Comparison of ENCODE assay signal across 30 cellular contexts in the genomic region with DNA sequence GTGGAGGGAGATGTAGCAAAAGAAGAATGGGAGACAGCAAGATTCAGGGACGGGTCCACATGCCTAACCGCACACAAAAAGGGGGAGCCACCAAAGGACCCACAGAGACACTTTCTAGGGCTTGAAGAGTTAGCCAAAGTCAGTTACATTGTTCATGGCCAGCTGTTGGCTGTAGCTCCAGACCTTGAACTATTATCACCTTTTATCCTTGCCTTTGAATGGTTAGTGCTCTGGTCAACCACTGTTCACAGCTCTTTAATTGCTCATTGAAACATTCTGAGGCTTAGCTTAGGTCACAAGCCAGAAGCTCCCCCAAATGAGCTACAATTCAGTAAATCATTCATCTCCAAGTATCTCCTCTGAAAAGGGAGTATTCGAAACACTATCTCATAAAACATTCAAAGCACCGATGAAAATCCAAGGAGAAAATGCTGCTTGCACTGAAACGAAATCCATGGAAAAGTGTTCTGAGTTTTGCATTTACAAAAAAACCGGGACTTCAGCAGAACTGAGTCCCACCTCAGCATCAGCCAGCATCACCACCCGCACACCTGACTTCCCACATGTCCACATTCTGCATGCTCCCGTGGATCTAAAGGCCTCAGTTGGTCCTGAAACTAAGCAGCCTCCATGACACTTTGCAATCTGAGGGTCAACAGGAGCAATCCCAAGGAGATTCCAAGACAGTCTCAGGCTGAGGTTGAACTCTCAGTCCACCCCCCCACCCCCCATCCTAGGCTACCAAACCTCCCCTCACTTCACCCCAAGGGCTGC. TPM values are rescaled to one million over a fixed set of nuclear protein-coding genes. Genes with fewer than 3 reads are reported as not detected.
DNase-seq lines count a peak whose midpoint lies in the region; ATAC-seq and TF ChIP-seq lines count a peak whose summit lies in the region.
"Had no signal": no experiment of that assay in that cellular context is flagged by ENCODE, and none has a peak within 500 bp of the region (broad histone marks: within the 10 kb centered on the region; RNA-seq: fewer than 3 reads in every experiment).

No MANE protein-coding gene starts in this region.

- H4K5ac ChIP-seq in mesendoderm (ENCODE audit: low read length) = no peak overlapping the region

- H2AK5ac ChIP-seq in mesendoderm (ENCODE audit: low read length) = no peak overlapping the region

- no peak overlapping the region; the same call in 2 of the 3 replicates for H3K4me3 Mint-ChIP-seq in GM23338
- H3K4me3 Mint-ChIP-seq: activated CD4-positive, alpha-beta T cell treated with anti-CD3 and anti-CD28 coated beads for 36 hours; activated naive CD8-positive, alpha-beta T cell; dendritic cell treated with granulocyte-macrophage colony-stimulating factor and Interleukin-4, amounts not matched to agents 40 ng/mL and 50 ng/mL, for 4 days; T-helper 2 cell treated with Interferon-gamma antibody and Interleukin-4, amounts not matched to agents 5 μg/mL and 100 μg/mL, for 36 hours had no signal

- peaks cover 7% of the 10 kb centered on the region; the same call in 2 of the 3 replicates for H3K36me3 Mint-ChIP-seq in GM23338 (ENCODE audit: low read depth)
- H3K36me3 Mint-ChIP-seq: activated naive CD8-positive, alpha-beta T cell had no signal

- H3K4me1 Mint-ChIP-seq in GM23338 = peaks cover 50% of the 10 kb centered on the region

- ATAC-seq in GM23338 (no peak), HG03342 (IDR thresholded peaks at IDR 0.05; ENCODE audit: unreplicated experiment) (no peak), HG02623 (IDR thresholded peaks at IDR 0.05; ENCODE audit: unreplicated experiment) (no peak), HG02798 (IDR thresholded peaks at IDR 0.05; ENCODE audit: poor library complexity, unreplicated experiment) (no peak)
- ATAC-seq: activated CD4-positive, alpha-beta T cell treated with anti-CD3 and anti-CD28 coated beads for 36 hours; lower lobe of right lung; psoas muscle had no signal

- H3F3A ChIP-seq in GM23338 (replicated peaks; ENCODE audit: low read depth) = peaks cover 11% of the 10 kb centered on the region; the same call in 1 of the 2 replicates

- H3K27ac Mint-ChIP-seq in GM23338 = no peak overlapping the region
- H3K27ac Mint-ChIP-seq: activated CD4-positive, alpha-beta T cell treated with anti-CD3 and anti-CD28 coated beads for 36 hours; activated naive CD8-positive, alpha-beta T cell; dendritic cell treated with granulocyte-macrophage colony-stimulating factor and Interleukin-4, amounts not matched to agents 40 ng/mL and 50 ng/mL, for 4 days; T-helper 2 cell treated with Interferon-gamma antibody and Interleukin-4, amounts not matched to agents 5 μg/mL and 100 μg/mL, for 36 hours had no signal

- H3K4ac ChIP-seq in mesendoderm (ENCODE audit: low read depth, low read length) = no peak overlapping the region

- H4K8ac ChIP-seq in mesendoderm (ENCODE audit: low read depth, low read length) = no peak overlapping the region

- H3K4me2 ChIP-seq in GM23338 = peak overlapping the region; percentile 43; the same call in 1 of the 2 replicates
- H3K4me2 ChIP-seq in mesendoderm (ENCODE audit: low read length) = no peak overlapping the region
- H3K4me2 ChIP-seq: KMS-11 had no signal

- H3K27me3 ChIP-seq in GM23338 (ENCODE audit: insufficient read depth) (peaks cover 4% of the 10 kb centered on the region; the same call in 1 of the 2 replicates), mesendoderm (ENCODE audit: insufficient read depth, low read length, poor library complexity) (no peaks in the 10 kb centered on the region), stomach smooth muscle (ENCODE audit: control insufficient read depth in 1 of 2, insufficient read depth in 2 of 2, low read length in 2 of 2) (no peaks in the 10 kb centered on the region)

- DNase-seq in GM23338 (ENCODE audit: low spot score) (no peak), coronary artery (ENCODE audit: low spot score) (no peak), mesendoderm (no peak), NCI-H1436 (lab: John Stamatoyannopoulos, UW) (no peak)
- DNase-seq: activated CD4-positive, alpha-beta T cell treated with anti-CD3 and anti-CD28 coated beads for 36 hours; activated T-cell treated with anti-CD3 and anti-CD28 coated beads for 4 hours; anterior cingulate cortex; Calu3; central memory CD4-positive, alpha-beta T cell; DMS79 treated with DMSO at 0.1 percent for 48 hours; GF-D8; HCEC 1CT; islet precursor cell; lower lobe of right lung; MV-4-11; NCI-H1694; NCI-H446 treated with DMSO at 0.1 percent for 48 hours; psoas muscle; small intestine; stimulated activated CD4-positive, alpha-beta T cell treated with anti-CD3 and anti-CD28 coated beads, Interleukin-1b, Interleukin-23, amount 100 ng/mL, for 48 hours had no signal

- peaks cover 5% of the 10 kb centered on the region for H3K79me1 ChIP-seq in mesendoderm (ENCODE audit: low read length)

- no peak overlapping the region for H3K23ac ChIP-seq in mesendoderm (ENCODE audit: low read length)

- no peak overlapping the region for H2BK15ac ChIP-seq in mesendoderm (replicated peaks; ENCODE audit: low read depth)

- no peak overlapping the region for H2BK5ac ChIP-seq in mesendoderm (ENCODE audit: low read length)

- H3K27ac ChIP-seq in GM23338 (ENCODE audit: low read depth) (no peak overlapping the region), coronary artery (peak overlapping the region; percentile 34 to 88), mesendoderm (ENCODE audit: low read depth, low read length) (no peak overlapping the region), stomach smooth muscle (ENCODE audit: low read length) (peak overlapping the region; percentile 97)
- H3K27ac ChIP-seq: C4-2B, KMS-11, lower lobe of right lung, neutrophil, psoas muscle had no signal

- no peak for TF ChIP-seq CTCF in GM23338 (conservative IDR thresholded peaks at IDR 0.05; ENCODE audit: low read depth in 2 of 2)
- TF ChIP-seq CTCF in coronary artery (IDR thresholded peaks at IDR 0.05) = no peak

- H3K27me3 Mint-ChIP-seq in GM23338 (ENCODE audit: insufficient read depth, low read depth, poor library complexity) = peaks cover 15% of the 10 kb centered on the region

- no peak overlapping the region for H2AFZ ChIP-seq in GM23338

- peaks cover 3% of the 10 kb centered on the region; the same call in 2 of the 3 replicates for H3K9me3 Mint-ChIP-seq in GM23338
- H3K9me3 Mint-ChIP-seq: dendritic cell treated with granulocyte-macrophage colony-stimulating factor and Interleukin-4, amounts not matched to agents 40 ng/mL and 50 ng/mL, for 4 days had no signal

- peaks cover 18% of the 10 kb centered on the region for H4K20me1 ChIP-seq in GM23338 (replicated peaks; ENCODE audit: insufficient read depth)

- no peak overlapping the region for H2BK120ac ChIP-seq in mesendoderm (ENCODE audit: low read depth, low read length)

- H3K4me1 ChIP-seq in GM23338 (ENCODE audit: insufficient read depth) = peaks cover 56% of the 10 kb centered on the region
- peaks cover 9% of the 10 kb centered on the region for H3K4me1 ChIP-seq in mesendoderm (ENCODE audit: control insufficient read depth, low read depth, low read length)
- peaks cover 26% of the 10 kb centered on the region for H3K4me1 ChIP-seq in stomach smooth muscle (ENCODE audit: control insufficient read depth, insufficient read depth, low read length)

- peak overlapping the region; percentile 22 for H3K56ac ChIP-seq in mesendoderm (ENCODE audit: low read length)

- no peaks in the 10 kb centered on the region for H3K9me2 ChIP-seq in GM23338 (ENCODE audit: insufficient read depth)

- H3K9me3 ChIP-seq in stomach smooth muscle (ENCODE audit: control insufficient read depth in 2 of 2, low read length in 2 of 2) = peaks cover 0 to 2% of the 10 kb centered on the region in 2 donors
- H3K9me3 ChIP-seq: neutrophil, psoas muscle had no signal

- no CpG with 5 or more reads among the region's 8 CpGs for WGBS in mesendoderm (ENCODE audit: extremely low coverage, insufficient coverage, low lambda C conversion rate)

- H3K4me3 ChIP-seq in GM23338 (no peak overlapping the region), coronary artery (peak overlapping the region; percentile 84), mesendoderm (ENCODE audit: low read length) (no peak overlapping the region), stomach smooth muscle (ENCODE audit: low read length in 2 of 2) (peak overlapping the region; percentile 79 to 99)
- H3K4me3 ChIP-seq: lower lobe of right lung, psoas muscle had no signal

- H3K18ac ChIP-seq in mesendoderm (ENCODE audit: low read length) = no peak overlapping the region

- no peak overlapping the region for H3K9ac ChIP-seq in mesendoderm (ENCODE audit: low read length)
- peak overlapping the region; percentile 99 for H3K9ac ChIP-seq in stomach smooth muscle (ENCODE audit: low read length in 2 of 2)
- H3K9ac ChIP-seq: KMS-11 had no signal

- peaks cover 68% of the 10 kb centered on the region for H3K79me2 ChIP-seq in GM23338 (replicated peaks; ENCODE audit: insufficient read depth)
- peaks cover 13% of the 10 kb centered on the region for H3K79me2 ChIP-seq in mesendoderm (ENCODE audit: control insufficient read depth, insufficient read depth, low read length)

- H3K36me3 ChIP-seq in GM23338 (ENCODE audit: insufficient read depth) (0 out of 2 replicates have a peak, but pooled peaks cover 4% of the 10 kb centered on the region), mesendoderm (ENCODE audit: control insufficient read depth, insufficient read depth, low read length) (no peaks in the 10 kb centered on the region), stomach smooth muscle (ENCODE audit: control insufficient read depth in 2 of 2, insufficient read depth in 2 of 2, low read length in 2 of 2) (peaks cover 3 to 11% of the 10 kb centered on the region in 2 donors)
- H3K36me3 ChIP-seq: lower lobe of right lung, neutrophil had no signal

TF ChIP-seq in GM23338, 12 proteins besides CTCF, POLR2A, EP300 and RAD21:
- TF ChIP-seq EZH2phosphoT487 (IDR thresholded peaks at IDR 0.05; ENCODE audit: unreplicated experiment) (no peak), POLR2AphosphoS5 (IDR thresholded peaks at IDR 0.05; ENCODE audit: low read depth) (no peak), ZNF114 (CRISPR knock-in tag; IDR thresholded peaks at IDR 0.05) (no peak)
- TF ChIP-seq, protein P1, sequence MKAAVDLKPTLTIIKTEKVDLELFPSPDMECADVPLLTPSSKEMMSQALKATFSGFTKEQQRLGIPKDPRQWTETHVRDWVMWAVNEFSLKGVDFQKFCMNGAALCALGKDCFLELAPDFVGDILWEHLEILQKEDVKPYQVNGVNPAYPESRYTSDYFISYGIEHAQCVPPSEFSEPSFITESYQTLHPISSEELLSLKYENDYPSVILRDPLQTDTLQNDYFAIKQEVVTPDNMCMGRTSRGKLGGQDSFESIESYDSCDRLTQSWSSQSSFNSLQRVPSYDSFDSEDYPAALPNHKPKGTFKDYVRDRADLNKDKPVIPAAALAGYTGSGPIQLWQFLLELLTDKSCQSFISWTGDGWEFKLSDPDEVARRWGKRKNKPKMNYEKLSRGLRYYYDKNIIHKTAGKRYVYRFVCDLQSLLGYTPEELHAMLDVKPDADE (IDR thresholded peaks at IDR 0.05) = no peak

RNA-seq across cellular contexts. Expression of gene SORBS1, which starts 4.0 kb away (rescaled TPM):
- 35.9 and 47.7 TPM in 2 replicates for total RNA-seq in GM23338 (2014; rRNA removed; shearing (Covaris generic))
- 50.5 and 51.5 TPM in 2 replicates for polyA plus RNA-seq in GM23338 (2016; fragmentation: Nextera tagmentation; extraction: Ambion mirVana)
- polyA plus RNA-seq in mesendoderm (2013, experiment 1 of 2) = 30.1 TPM
- polyA plus RNA-seq in mesendoderm (2013, experiment 2 of 2) = 30.5 TPM

Comparison
In these comparisons a context has a peak if more than half of its experiments do, and no peak if none do; other contexts are left out.
1. H3K27ac ChIP-seq: peak in coronary artery (2 of 2) and stomach smooth muscle (single experiment); none in GM23338 (single experiment) and mesendoderm (single experiment).
2. H3K4me3 ChIP-seq: peak in coronary artery (single experiment) and stomach smooth muscle (2 of 2); none in GM23338 (single experiment) and mesendoderm (single experiment).